Comparison of ENCODE assay signal across 1 cellular context in the genomic region with DNA sequence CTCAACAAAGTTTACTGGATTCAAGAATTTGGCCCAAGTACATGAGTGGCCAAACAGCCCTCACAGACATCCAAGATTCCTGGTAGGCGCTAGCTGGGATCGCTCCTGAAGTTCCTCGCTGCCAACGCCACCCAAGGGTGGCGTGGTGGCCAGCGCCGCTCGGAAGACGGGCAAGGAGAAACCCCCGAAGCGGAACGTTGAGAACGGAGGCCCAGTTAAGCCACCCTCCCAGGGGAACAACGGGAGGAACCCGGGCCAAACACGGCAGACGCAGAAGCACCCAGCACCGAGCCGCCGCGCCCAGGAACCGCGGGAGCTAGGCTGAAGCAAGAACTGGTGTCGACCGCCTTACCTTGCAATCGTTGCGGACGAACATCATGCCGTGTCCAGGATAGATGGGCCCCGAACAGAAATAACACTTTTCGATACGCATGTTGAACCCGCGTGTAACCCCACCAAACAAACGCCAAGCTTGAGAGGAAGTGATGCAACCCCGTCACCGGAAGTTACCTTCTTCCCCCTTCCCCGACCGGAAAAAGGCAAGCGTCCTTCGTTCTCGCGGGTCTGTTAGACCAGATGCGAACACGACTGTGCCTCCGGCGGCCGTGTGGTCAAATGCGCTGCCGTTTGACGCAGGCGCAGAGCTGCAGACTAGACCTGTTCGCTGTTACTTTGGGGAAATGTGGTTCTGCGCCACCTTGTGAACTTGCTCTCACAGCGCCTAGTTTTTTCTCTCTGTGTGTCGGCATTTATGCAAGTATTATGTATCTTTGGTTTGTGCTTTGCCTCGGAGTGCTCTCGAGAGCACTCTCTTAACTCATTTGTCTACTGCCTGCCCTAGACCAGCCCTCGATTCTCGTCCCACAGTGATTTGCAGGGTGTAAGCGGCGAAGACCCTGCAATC.
A peak's percentile ranks its signal among the peaks of the same experiment; 100 is the strongest.
TF ChIP-seq lines count a peak whose summit lies in the region.

A gene (minus strand): TSS at position 484 of the 904 bp plus-strand sequence. CDS start 51 bp downstream, at position 433.

TF ChIP-seq in A549, 52 proteins besides CTCF, POLR2A, EP300 and RAD21 (continued from another document):
- TF ChIP-seq, protein P1, sequence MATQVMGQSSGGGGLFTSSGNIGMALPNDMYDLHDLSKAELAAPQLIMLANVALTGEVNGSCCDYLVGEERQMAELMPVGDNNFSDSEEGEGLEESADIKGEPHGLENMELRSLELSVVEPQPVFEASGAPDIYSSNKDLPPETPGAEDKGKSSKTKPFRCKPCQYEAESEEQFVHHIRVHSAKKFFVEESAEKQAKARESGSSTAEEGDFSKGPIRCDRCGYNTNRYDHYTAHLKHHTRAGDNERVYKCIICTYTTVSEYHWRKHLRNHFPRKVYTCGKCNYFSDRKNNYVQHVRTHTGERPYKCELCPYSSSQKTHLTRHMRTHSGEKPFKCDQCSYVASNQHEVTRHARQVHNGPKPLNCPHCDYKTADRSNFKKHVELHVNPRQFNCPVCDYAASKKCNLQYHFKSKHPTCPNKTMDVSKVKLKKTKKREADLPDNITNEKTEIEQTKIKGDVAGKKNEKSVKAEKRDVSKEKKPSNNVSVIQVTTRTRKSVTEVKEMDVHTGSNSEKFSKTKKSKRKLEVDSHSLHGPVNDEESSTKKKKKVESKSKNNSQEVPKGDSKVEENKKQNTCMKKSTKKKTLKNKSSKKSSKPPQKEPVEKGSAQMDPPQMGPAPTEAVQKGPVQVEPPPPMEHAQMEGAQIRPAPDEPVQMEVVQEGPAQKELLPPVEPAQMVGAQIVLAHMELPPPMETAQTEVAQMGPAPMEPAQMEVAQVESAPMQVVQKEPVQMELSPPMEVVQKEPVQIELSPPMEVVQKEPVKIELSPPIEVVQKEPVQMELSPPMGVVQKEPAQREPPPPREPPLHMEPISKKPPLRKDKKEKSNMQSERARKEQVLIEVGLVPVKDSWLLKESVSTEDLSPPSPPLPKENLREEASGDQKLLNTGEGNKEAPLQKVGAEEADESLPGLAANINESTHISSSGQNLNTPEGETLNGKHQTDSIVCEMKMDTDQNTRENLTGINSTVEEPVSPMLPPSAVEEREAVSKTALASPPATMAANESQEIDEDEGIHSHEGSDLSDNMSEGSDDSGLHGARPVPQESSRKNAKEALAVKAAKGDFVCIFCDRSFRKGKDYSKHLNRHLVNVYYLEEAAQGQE (IDR thresholded peaks at IDR 0.05) = peak; percentile 79
- TF ChIP-seq HDAC2 (IDR thresholded peaks at IDR 0.05) (no peak), ZFP36 (IDR thresholded peaks at IDR 0.05; ENCODE audit: borderline replicate concordance, partially characterized antibody) (no peak)
